In the genomic region with DNA sequence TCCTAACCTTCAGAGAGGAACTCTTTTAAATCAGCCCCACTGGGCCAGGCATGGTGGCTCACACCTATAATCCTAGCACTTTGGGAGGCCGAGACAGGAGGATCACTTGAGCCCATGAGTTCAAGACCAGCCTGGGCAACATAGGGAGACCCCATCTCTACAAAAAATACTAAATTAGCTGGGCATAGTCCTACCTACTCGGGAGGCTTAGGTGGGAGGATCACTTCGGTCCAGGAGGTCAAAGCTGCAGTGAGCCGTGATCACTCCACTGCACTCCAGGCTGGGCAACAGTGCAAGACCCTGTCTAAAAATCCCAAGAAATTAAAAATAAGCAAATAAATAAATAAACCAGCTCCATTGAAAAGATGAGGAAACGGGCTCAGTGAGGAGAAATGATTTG, we compare ENCODE assay signal across 24 cellular contexts.
"Had no signal": no experiment of that assay in that cellular context is flagged by ENCODE, and none has a peak within 500 bp of the region (broad histone marks: within the 10 kb centered on the region; RNA-seq: fewer than 3 reads in every experiment).

No MANE protein-coding gene starts in this region.

- H3K4me1 ChIP-seq: colonic mucosa, gastrocnemius medialis, heart right ventricle, left lung, lower lobe of right lung had no signal

- H3K36me3 ChIP-seq: colonic mucosa, esophagus squamous epithelium, gastrocnemius medialis, heart right ventricle, left lung, lower lobe of right lung had no signal

- DNase-seq: colonic mucosa; cortex of kidney; effector CD8-positive, alpha-beta T cell; effector memory CD8-positive, alpha-beta T cell; endodermal cell; erythroblast; esophagus squamous epithelium; foreskin fibroblast; foreskin melanocyte; gastrocnemius medialis; glutamatergic neuron; head of caudate nucleus; heart right ventricle; hippocampal formation; left cardiac atrium; left lung; left ventricle myocardium superior; lower lobe of right lung; mesendoderm; midbrain had no signal

- H3K9me3 ChIP-seq: colonic mucosa, esophagus squamous epithelium, gastrocnemius medialis, heart right ventricle, left lung, lower lobe of right lung had no signal

- H3K36me3 Mint-ChIP-seq: memory B cell had no signal

- H3K9me3 Mint-ChIP-seq: dendritic cell treated with granulocyte-macrophage colony-stimulating factor and Interleukin-4, amounts not matched to agents 40 ng/mL and 50 ng/mL, for 4 days; effector memory CD8-positive, alpha-beta T cell; endodermal cell; memory B cell had no signal

- H3K4me3 Mint-ChIP-seq: dendritic cell treated with granulocyte-macrophage colony-stimulating factor and Interleukin-4, amounts not matched to agents 40 ng/mL and 50 ng/mL, for 4 days; effector memory CD8-positive, alpha-beta T cell; endodermal cell; memory B cell had no signal

- H3K27me3 ChIP-seq: colonic mucosa had no signal

- H3K4me3 ChIP-seq: colonic mucosa, esophagus squamous epithelium, gastrocnemius medialis, heart right ventricle, left lung, lower lobe of right lung had no signal

- ATAC-seq: effector memory CD8-positive, alpha-beta T cell; esophagus mucosa; gastrocnemius medialis; heart right ventricle; left cardiac atrium; left lung; left ventricle myocardium superior; lower lobe of right lung had no signal

- H3K27ac ChIP-seq: colonic mucosa, epithelial cell of prostate, esophagus squamous epithelium, gastrocnemius medialis, heart right ventricle, left lung, lower lobe of right lung had no signal

- H3K27ac Mint-ChIP-seq: dendritic cell treated with granulocyte-macrophage colony-stimulating factor and Interleukin-4, amounts not matched to agents 40 ng/mL and 50 ng/mL, for 4 days; effector memory CD8-positive, alpha-beta T cell; endodermal cell; memory B cell had no signal
